In the genomic region with DNA sequence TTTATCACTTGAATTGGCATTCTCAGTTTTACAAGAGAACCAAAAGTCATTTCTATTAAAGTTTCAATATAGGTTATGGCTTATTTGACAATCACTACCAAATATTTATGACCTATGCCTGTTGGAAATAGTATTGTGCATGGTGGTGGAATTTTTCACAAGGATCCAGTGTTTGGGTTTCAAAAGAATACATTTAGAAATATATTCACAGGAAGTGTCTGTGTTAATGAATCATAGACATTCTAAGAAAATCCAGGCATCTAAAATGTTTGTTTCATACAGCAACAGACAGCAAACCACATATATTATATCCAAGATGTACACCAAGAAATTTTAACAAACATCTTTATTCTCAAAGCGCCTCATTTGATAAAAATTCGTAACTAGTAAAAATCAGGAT, we compare ENCODE assay signal across 19 cellular contexts.
"Had no signal": no experiment of that assay in that cellular context is flagged by ENCODE, and none has a peak within 500 bp of the region (broad histone marks: within the 10 kb centered on the region; RNA-seq: fewer than 3 reads in every experiment).

No MANE protein-coding gene starts in this region.

- H3K9me3 Mint-ChIP-seq: activated naive CD8-positive, alpha-beta T cell treated with anti-CD3 and anti-CD28 coated beads for 36 hours; memory B cell; naive thymus-derived CD8-positive, alpha-beta T cell; stimulated activated naive B cell treated with anti-CD40 and anti-IgM and Interleukin-4, amounts not matched to agents 10 μg/mL and 1 μg/mL and 100 μg/mL, for 72 hours had no signal

- H3K36me3 Mint-ChIP-seq: memory B cell had no signal

- H3K27me3 ChIP-seq: breast epithelium, left lung, transverse colon had no signal

- H3K4me3 ChIP-seq: breast epithelium, left lung, transverse colon had no signal

- H3K9me3 ChIP-seq: breast epithelium, left lung, transverse colon had no signal

- H3K36me3 ChIP-seq: breast epithelium, left lung, transverse colon had no signal

- DNase-seq: activated CD4-positive, alpha-beta T cell treated with anti-CD3 and anti-CD28 coated beads, Interleukin-2, amount 50 U/mL, for 4 hours; activated CD4-positive, CD25-positive, alpha-beta regulatory T cell treated with anti-CD3 and anti-CD28 coated beads, Interleukin-2, amount 50 U/mL, for 72 hours; activated gamma-delta T cell treated with Interleukin-2 at 50 U/mL for 16 hours; activated naive CD8-positive, alpha-beta T cell treated with anti-CD3 and anti-CD28 coated beads for 36 hours; activated T-cell treated with anti-CD3 and anti-CD28 coated beads, Interleukin-2, amount 50 U/mL, for 48 hours; aorta; cerebellar nuclear complex; erythroblast; kidney; left lung; naive thymus-derived CD8-positive, alpha-beta T cell; occipital lobe; stimulated activated CD4-positive, alpha-beta T cell treated with anti-CD3 and anti-CD28 coated beads, Interleukin-15, amount 100 ng/mL, for 24 hours; stimulated activated CD4-positive, alpha-beta T cell treated with anti-CD3 and anti-CD28 coated beads, Interleukin-4, amount 100 ng/mL, for 1 hour; stimulated activated naive B cell treated with anti-CD40 and anti-IgM and Interleukin-4, amounts not matched to agents 10 μg/mL and 1 μg/mL and 100 μg/mL, for 72 hours; substantia nigra; transverse colon had no signal

- H3K27me3 Mint-ChIP-seq: activated naive CD8-positive, alpha-beta T cell treated with anti-CD3 and anti-CD28 coated beads for 36 hours; memory B cell; naive thymus-derived CD8-positive, alpha-beta T cell; stimulated activated naive B cell treated with anti-CD40 and anti-IgM and Interleukin-4, amounts not matched to agents 10 μg/mL and 1 μg/mL and 100 μg/mL, for 72 hours had no signal

- H3K4me3 Mint-ChIP-seq: activated naive CD8-positive, alpha-beta T cell treated with anti-CD3 and anti-CD28 coated beads for 36 hours; memory B cell; naive thymus-derived CD8-positive, alpha-beta T cell; stimulated activated naive B cell treated with anti-CD40 and anti-IgM and Interleukin-4, amounts not matched to agents 10 μg/mL and 1 μg/mL and 100 μg/mL, for 72 hours had no signal

- ATAC-seq: left lung; naive thymus-derived CD8-positive, alpha-beta T cell; stimulated activated naive B cell treated with anti-CD40 and anti-IgM and Interleukin-4, amounts not matched to agents 10 μg/mL and 1 μg/mL and 100 μg/mL, for 72 hours had no signal

- H3K27ac ChIP-seq: breast epithelium, transverse colon had no signal

- H3K27ac Mint-ChIP-seq: activated naive CD8-positive, alpha-beta T cell treated with anti-CD3 and anti-CD28 coated beads for 36 hours; memory B cell; stimulated activated naive B cell treated with anti-CD40 and anti-IgM and Interleukin-4, amounts not matched to agents 10 μg/mL and 1 μg/mL and 100 μg/mL, for 72 hours had no signal
